In genomic region chr6:150996968-150997367, GRCh38 we compare ENCODE assay signal across 18 cellular contexts.
A peak's percentile ranks its signal among the peaks of the same experiment; 100 is the strongest.
DNase-seq lines count a peak whose midpoint lies in the region; ATAC-seq, FAIRE-seq and TF ChIP-seq lines count a peak whose summit lies in the region.
"Had no signal": no experiment of that assay in that cellular context is flagged by ENCODE, and none has a peak within 500 bp of the region (broad histone marks: within the 10 kb centered on the region; RNA-seq: fewer than 3 reads in every experiment).

No MANE protein-coding gene starts in this region.

- H3K27ac Mint-ChIP-seq in endodermal cell (peak overlapping the region; percentile 39), osteocyte (ENCODE audit: unreplicated experiment) (peak overlapping the region; percentile 77)
- H3K27ac Mint-ChIP-seq: CD4-positive, alpha-beta T cell; IgD-negative memory B cell had no signal

- CTCF ChIA-PET in HepG2 (lab: Yijun Ruan, JAX; ENCODE audit: low intra/inter-chr PET ratio, low total read pairs): no interaction called here

- H3K79me2 ChIP-seq in HepG2 (ENCODE audit: insufficient read depth, low read length): no peaks in the 10 kb centered on the region

- TF ChIP-seq EP300 in HepG2 (IDR thresholded peaks at IDR 0.05; ENCODE audit: low read depth in 2 of 2, low read length in 2 of 2): no peak
- TF ChIP-seq EP300 in HepG2 (CRISPR knock-in tag; IDR thresholded peaks at IDR 0.05; ENCODE audit: borderline replicate concordance): no peak

- no peaks in the 10 kb centered on the region for H3K9me3 Mint-ChIP-seq in endodermal cell
- no peaks in the 10 kb centered on the region for H3K9me3 Mint-ChIP-seq in osteocyte (ENCODE audit: unreplicated experiment)

- peak; percentile 45 for ATAC-seq in HepG2
- no peak for ATAC-seq in right lobe of liver
- no peak for ATAC-seq in HG03439 (IDR thresholded peaks at IDR 0.05; ENCODE audit: unreplicated experiment)

- DNase-seq in HepG2 (ENCODE audit: low spot score): no peak
- DNase-seq in right lobe of liver: no peak
- no peak for DNase-seq in endodermal cell
- DNase-seq in osteocyte (ENCODE audit: extremely low spot score, unreplicated experiment): no peak
- DNase-seq in prostate gland (ENCODE audit: low spot score): no peak
- DNase-seq in testis: no peak
- DNase-seq: ACHN; C1 segment of cervical spinal cord; Calu3; CD4-positive, alpha-beta T cell; DMS 273 treated with DMSO at 0.1 percent for 48 hours; DMS79 had no signal

- H2AFZ ChIP-seq in HepG2 (ENCODE audit: low read length): no peak overlapping the region

- TF ChIP-seq CTCF in HepG2 (CRISPR knock-in tag; IDR thresholded peaks at IDR 0.05) (no peak), right lobe of liver (IDR thresholded peaks at IDR 0.05) (no peak), endodermal cell (conservative IDR thresholded peaks at IDR 0.05) (no peak), osteocyte (IDR thresholded peaks at IDR 0.05) (no peak), prostate gland (IDR thresholded peaks at IDR 0.05) (no peak), testis (IDR thresholded peaks at IDR 0.05) (no peak)

- H3K4me3 ChIP-seq in HepG2 (replicated peaks in 1 of 3; ENCODE audit: insufficient read depth in 1 of 3, low read depth in 2 of 3, low read length in 3 of 3) (no peak overlapping the region), right lobe of liver (no peak overlapping the region), endodermal cell (ENCODE audit: low read length) (no peak overlapping the region), prostate gland (no peak overlapping the region), testis (no peak overlapping the region)
- H3K4me3 ChIP-seq: HAP-1 had no signal

- no peak for TF ChIP-seq RAD21 in HepG2 (CRISPR knock-in tag; IDR thresholded peaks at IDR 0.05)

- H3K27me3 ChIP-seq in HepG2 (ENCODE audit: control insufficient read depth in 1 of 2, insufficient read depth in 2 of 2, low read length in 2 of 2): no peaks in the 10 kb centered on the region
- no peaks in the 10 kb centered on the region for H3K27me3 ChIP-seq in right lobe of liver
- H3K27me3 ChIP-seq in endodermal cell (ENCODE audit: control insufficient read depth, insufficient read depth, low read length, poor library complexity, severe bottlenecking): no peaks in the 10 kb centered on the region
- no peaks in the 10 kb centered on the region for H3K27me3 ChIP-seq in prostate gland (replicated peaks; ENCODE audit: insufficient read depth)
- no peaks in the 10 kb centered on the region for H3K27me3 ChIP-seq in testis

- WGBS in HepG2 (ENCODE audit: low lambda C conversion rate): 95% methylated on average over 6 of the region's 6 CpGs
- WGBS in right lobe of liver (ENCODE audit: insufficient coverage, low coverage, low lambda C conversion rate, missing lambda C conversion rate): 95% methylated on average over 3 of the region's 6 CpGs
- 95 to 100% methylated on average over 3 to 6 of the region's 6 CpGs for WGBS in endodermal cell (ENCODE audit: insufficient coverage in 1 of 2, insufficient read length in 1 of 2), 2 experiments
- 95% methylated on average over 6 of the region's 6 CpGs for WGBS in prostate gland
- WGBS in testis, 2 donors: 93 to 94% methylated on average over 6 of the region's 6 CpGs

- intact Hi-C loops in HepG2 (cut with micrococcal nuclease; ENCODE audit: unreplicated experiment): no loop called here
- intact Hi-C loops in right lobe of liver (cut with DNase I): no loop called here
- intact Hi-C loops in prostate gland (cut with DNase I): no loop called here
- intact Hi-C loops in testis (cut with DNase I; ENCODE audit: low total_unique reads): no loop called here

- BruUV-seq in HepG2 (replicated peaks; lab: Mats Ljungman, UMichigan): no TSS peak

- H3K4me1 ChIP-seq in HepG2 (ENCODE audit: insufficient read depth, low read length) (no peaks in the 10 kb centered on the region), right lobe of liver (no peaks in the 10 kb centered on the region), endodermal cell (ENCODE audit: control insufficient read depth, insufficient read depth, low read length) (no peaks in the 10 kb centered on the region), prostate gland (replicated peaks) (no peaks in the 10 kb centered on the region), testis (peaks cover 6% of the 10 kb centered on the region)
- H3K4me1 ChIP-seq: HAP-1 had no signal

- H3K4me1 Mint-ChIP-seq in endodermal cell: no peaks in the 10 kb centered on the region
- peaks cover 53% of the 10 kb centered on the region for H3K4me1 Mint-ChIP-seq in osteocyte (ENCODE audit: unreplicated experiment)

- H3K27ac ChIP-seq in HepG2 (ENCODE audit: extremely low read length, insufficient read depth, low read length) (no peak overlapping the region), right lobe of liver (no peak overlapping the region), endodermal cell (ENCODE audit: low read depth, low read length) (no peak overlapping the region), prostate gland (no peak overlapping the region), testis (no peak overlapping the region)

- H4K20me1 ChIP-seq in HepG2 (ENCODE audit: insufficient read depth, low read length): no peaks in the 10 kb centered on the region

- no peak overlapping the region for H3K4me2 ChIP-seq in HepG2 (ENCODE audit: low read depth, low read length)

- no peak for FAIRE-seq in HepG2 (lab: Jason Lieb, UNC)
- FAIRE-seq: G401.6, GM12891, H1 had no signal

- no peaks in the 10 kb centered on the region for H3K27me3 Mint-ChIP-seq in endodermal cell (ENCODE audit: insufficient read depth)
- no peaks in the 10 kb centered on the region for H3K27me3 Mint-ChIP-seq in osteocyte (ENCODE audit: unreplicated experiment)
- H3K27me3 Mint-ChIP-seq: CD4-positive, alpha-beta T cell; IgD-negative memory B cell had no signal

- H3K9ac ChIP-seq in HepG2 (ENCODE audit: insufficient read depth, low read depth, low read length) (no peak overlapping the region), endodermal cell (ENCODE audit: extremely low read depth, low read length, poor library complexity, severe bottlenecking) (no peak overlapping the region)

- no peak overlapping the region for H3K4me3 Mint-ChIP-seq in endodermal cell
- no peak overlapping the region for H3K4me3 Mint-ChIP-seq in osteocyte (ENCODE audit: unreplicated experiment)
- H3K4me3 Mint-ChIP-seq: CD4-positive, alpha-beta T cell; IgD-negative memory B cell had no signal

- H3K9me3 ChIP-seq in HepG2 (ENCODE audit: low read length): no peaks in the 10 kb centered on the region
- H3K9me3 ChIP-seq in right lobe of liver: no peaks in the 10 kb centered on the region
- no peaks in the 10 kb centered on the region for H3K9me3 ChIP-seq in endodermal cell (ENCODE audit: control insufficient read depth, low read length)
- no peaks in the 10 kb centered on the region for H3K9me3 ChIP-seq in prostate gland
- H3K9me3 ChIP-seq in testis: no peaks in the 10 kb centered on the region
- H3K9me3 ChIP-seq: HAP-1 had no signal

- no peak for TF ChIP-seq POLR2A in HepG2 (IDR thresholded peaks at IDR 0.05; ENCODE audit: insufficient read depth in 1 of 2, low read depth in 2 of 2, low read length in 2 of 2)
- TF ChIP-seq POLR2A in right lobe of liver (IDR thresholded peaks at IDR 0.05): no peak
- TF ChIP-seq POLR2A in prostate gland (IDR thresholded peaks at IDR 0.05): no peak
- no peak for TF ChIP-seq POLR2A in testis (IDR thresholded peaks at IDR 0.05)

- H3K36me3 ChIP-seq in HepG2 (replicated peaks in 1 of 2; ENCODE audit: control insufficient read depth in 1 of 2, insufficient read depth in 2 of 2, low read length in 2 of 2) (peaks cover 8 to 21% of the 10 kb centered on the region in 2 experiments), right lobe of liver (no peaks in the 10 kb centered on the region), endodermal cell (ENCODE audit: control insufficient read depth, insufficient read depth, low read length) (peaks cover 36% of the 10 kb centered on the region), prostate gland (no peaks in the 10 kb centered on the region), testis (ENCODE audit: low read depth, missing control alignments) (no peaks in the 10 kb centered on the region)

- H3K36me3 Mint-ChIP-seq in endodermal cell (ENCODE audit: low read depth): peaks cover 37% of the 10 kb centered on the region
- H3K36me3 Mint-ChIP-seq in osteocyte (ENCODE audit: unreplicated experiment): peaks cover 16% of the 10 kb centered on the region

- in situ Hi-C loops in HepG2 (cut with HindIII; ENCODE audit: extremely low pct_ligation_motif_present, low pct_unique_long_range_greater_than_20kb): no loop called here

- POLR2A ChIA-PET in HepG2 (lab: Yijun Ruan, JAX): no interaction called here

TF ChIP-seq in HepG2, 621 proteins besides CTCF, POLR2A, EP300 and RAD21:
- no peak for TF ChIP-seq ZKSCAN8 (CRISPR knock-in tag; IDR thresholded peaks at IDR 0.05; ENCODE audit: borderline replicate concordance)
- TF ChIP-seq PRMT3 (CRISPR knock-in tag; IDR thresholded peaks at IDR 0.05; ENCODE audit: borderline replicate concordance, low read depth): no peak
- TF ChIP-seq HDAC2 (CRISPR knock-in tag; IDR thresholded peaks at IDR 0.05): no peak
TF ChIP-seq in HepG2: peak in this region for 0.
